In genomic region chr10:61941202-61941651, GRCh38 we compare ENCODE assay signal across 9 cellular contexts. TPM values are rescaled to one million over a fixed set of nuclear protein-coding genes. Genes with fewer than 3 reads are reported as not detected.
A peak's percentile ranks its signal among the peaks of the same experiment; 100 is the strongest.
DNase-seq lines count a peak whose midpoint lies in the region; ATAC-seq, FAIRE-seq and TF ChIP-seq lines count a peak whose summit lies in the region.
"Had no signal": no experiment of that assay in that cellular context is flagged by ENCODE, and none has a peak within 500 bp of the region (broad histone marks: within the 10 kb centered on the region; RNA-seq: fewer than 3 reads in every experiment).

No MANE protein-coding gene starts in this region.

- POLR2A ChIA-PET in K562 (lab: Yijun Ruan, JAX) = no interaction called here

- no peaks in the 10 kb centered on the region for H3K27me3 ChIP-seq in K562 (ENCODE audit: control insufficient read depth in 2 of 2, insufficient read depth in 2 of 2, low read length in 2 of 2)

- H2AFZ ChIP-seq in K562 (ENCODE audit: low read depth, low read length) = no peak overlapping the region

- TF ChIP-seq CTCF in GM12864 (IDR thresholded peaks at IDR 0.05; ENCODE audit: low read depth, low read length, missing control alignments) = no peak
- TF ChIP-seq CTCF in NB4 (IDR thresholded peaks at IDR 0.05; ENCODE audit: low read depth, low read length) = no peak
- TF ChIP-seq CTCF in K562 (IDR thresholded peaks at IDR 0.05 in 2 of 3, conservative IDR thresholded peaks at IDR 0.05 in 1 of 3; ENCODE audit: insufficient read depth in 2 of 3, low read depth in 1 of 3, low read length in 3 of 3) = no peak
- TF ChIP-seq CTCF in GM13976 (IDR thresholded peaks at IDR 0.05; ENCODE audit: borderline replicate concordance, control extremely low read depth, extremely low read depth, insufficient read depth, missing control alignments) = no peak

- no peak for FAIRE-seq in K562 (lab: Jason Lieb, UNC)

- H3K9me3 ChIP-seq in K562 (replicated peaks; ENCODE audit: control insufficient read depth, insufficient read depth, low read depth, low read length) = no peaks in the 10 kb centered on the region

- ATAC-seq in K562 = no peak
- ATAC-seq in GM21526 (IDR thresholded peaks at IDR 0.05; ENCODE audit: low FRiP score, unreplicated experiment) = no peak

- H3K79me2 ChIP-seq in K562 (ENCODE audit: control insufficient read depth, insufficient read depth, low read length) = no peaks in the 10 kb centered on the region

- CTCF ChIA-PET in K562 (lab: Yijun Ruan, JAX; ENCODE audit: low intra/inter-chr PET ratio) = no interaction called here

- H4K20me1 ChIP-seq in K562 (replicated peaks; ENCODE audit: control insufficient read depth, insufficient read depth, low read length) = no peaks in the 10 kb centered on the region

- BruUV-seq in K562 (replicated peaks; lab: Mats Ljungman, UMichigan) = no TSS peak

- no peak for TF ChIP-seq RAD21 in K562 (CRISPR knock-in tag; conservative IDR thresholded peaks at IDR 0.05 in 1 of 2, IDR thresholded peaks at IDR 0.05 in 1 of 2)

- H3K9ac ChIP-seq in K562 (ENCODE audit: insufficient read depth in 1 of 2, low read depth in 2 of 2, low read length in 2 of 2) = no peak overlapping the region

- H3K36me3 ChIP-seq in K562 (ENCODE audit: control insufficient read depth, insufficient read depth, low read length) = no peaks in the 10 kb centered on the region

- H3K4me3 ChIP-seq in GM12864 (ENCODE audit: low read depth, low read length) = peak overlapping the region; percentile 44
- H3K4me3 ChIP-seq in NB4 (ENCODE audit: low read depth, low read length) = no peak overlapping the region
- H3K4me3 ChIP-seq in K562 = no peak overlapping the region
- H3K4me3 ChIP-seq in skin epidermis = no peak overlapping the region

- H3K27ac ChIP-seq in K562 (ENCODE audit: extremely low read depth, low read depth, low read length) (no peak overlapping the region), skin epidermis (peak overlapping the region in 11 of 21 experiments; percentile 33 to 90 (median 81))

- peaks cover 0 to 5% of the 10 kb centered on the region in 2 experiments; a peak in 1 of 5 replicates for H3K4me1 ChIP-seq in K562 (replicated peaks in 1 of 2; ENCODE audit: control insufficient read depth in 2 of 2, insufficient read depth in 2 of 2, low read length in 2 of 2)

- no peaks in the 10 kb centered on the region for H3K9me1 ChIP-seq in K562 (ENCODE audit: control insufficient read depth, insufficient read depth, low read length)

- no peak for TF ChIP-seq POLR2A in NB4 (IDR thresholded peaks at IDR 0.05; ENCODE audit: extremely low read depth, insufficient read length)
- no peak for TF ChIP-seq POLR2A in K562 (conservative IDR thresholded peaks at IDR 0.05)

- in situ Hi-C loops in K562 (cut with MboI) = no loop called here
- in situ Hi-C loops in GM13976 (cut with MboI; ENCODE audit: low sequenced_read_pairs, unreplicated experiment) = no loop called here
- in situ Hi-C loops in ACHN (cut with HindIII; ENCODE audit: low pct_ligation_motif_present, low pct_unique_long_range_greater_than_20kb, low sequenced_read_pairs) = no loop called here

- no peak for DNase-seq in GM12864 (ENCODE audit: low read depth)
- peak; percentile 11 for DNase-seq in NB4 (ENCODE audit: low read depth)
- DNase-seq in K562 (ENCODE audit: extremely low read depth in 1 of 4, low spot score in 3 of 4) = no peak
- DNase-seq in GM13976 (ENCODE audit: low spot score) = no peak
- no peak for DNase-seq in ACHN
- DNase-seq: NCI-H748 treated with DMSO at 0.1 percent for 48 hours; stimulated activated CD4-positive, alpha-beta T cell treated with anti-CD3 and anti-CD28 coated beads, Interleukin-12 subunit alpha, Interleukin-12 subunit beta, amount 100 ng/mL, for 4 hours had no signal

- no peak for TF ChIP-seq EP300 in K562 (IDR thresholded peaks at IDR 0.05; ENCODE audit: low read length)

- WGBS in K562 (ENCODE audit: insufficient coverage, low coverage, missing lambda C conversion rate) = 48% methylated on average over 4 of the region's 4 CpGs

- intact Hi-C loops in K562 (cut with micrococcal nuclease) = no loop called here

- H3K4me2 ChIP-seq in K562 (ENCODE audit: insufficient read depth, low read length) = no peak overlapping the region

TF ChIP-seq in K562, 482 proteins besides CTCF, POLR2A, EP300 and RAD21 (continues in another document):
- TF ChIP-seq SPI1 (IDR thresholded peaks at IDR 0.05; ENCODE audit: borderline replicate concordance, low read depth, low read length) = peak; percentile 47; the same call in 1 of the 2 replicates
- no peak for TF ChIP-seq ETV5 (CRISPR knock-in tag; IDR thresholded peaks at IDR 0.05; ENCODE audit: low read depth)
- TF ChIP-seq, protein P1, sequence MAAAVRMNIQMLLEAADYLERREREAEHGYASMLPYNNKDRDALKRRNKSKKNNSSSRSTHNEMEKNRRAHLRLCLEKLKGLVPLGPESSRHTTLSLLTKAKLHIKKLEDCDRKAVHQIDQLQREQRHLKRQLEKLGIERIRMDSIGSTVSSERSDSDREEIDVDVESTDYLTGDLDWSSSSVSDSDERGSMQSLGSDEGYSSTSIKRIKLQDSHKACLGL (CRISPR knock-in tag; IDR thresholded peaks at IDR 0.05; ENCODE audit: borderline replicate concordance, poor library complexity, severe bottlenecking) = no peak
- TF ChIP-seq MAFK (IDR thresholded peaks at IDR 0.05; ENCODE audit: low read length) = no peak
- no peak for TF ChIP-seq MTA2 (IDR thresholded peaks at IDR 0.05; ENCODE audit: low read depth)
- TF ChIP-seq, protein P2, sequence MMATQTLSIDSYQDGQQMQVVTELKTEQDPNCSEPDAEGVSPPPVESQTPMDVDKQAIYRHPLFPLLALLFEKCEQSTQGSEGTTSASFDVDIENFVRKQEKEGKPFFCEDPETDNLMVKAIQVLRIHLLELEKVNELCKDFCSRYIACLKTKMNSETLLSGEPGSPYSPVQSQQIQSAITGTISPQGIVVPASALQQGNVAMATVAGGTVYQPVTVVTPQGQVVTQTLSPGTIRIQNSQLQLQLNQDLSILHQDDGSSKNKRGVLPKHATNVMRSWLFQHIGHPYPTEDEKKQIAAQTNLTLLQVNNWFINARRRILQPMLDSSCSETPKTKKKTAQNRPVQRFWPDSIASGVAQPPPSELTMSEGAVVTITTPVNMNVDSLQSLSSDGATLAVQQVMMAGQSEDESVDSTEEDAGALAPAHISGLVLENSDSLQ (IDR thresholded peaks at IDR 0.05) = peak; percentile 49; the same call in 1 of the 2 replicates

RNA-seq across cellular contexts. Expression of gene ARID5B, which starts 39.7 kb away (rescaled TPM):
- 12.6 and 16.5 TPM in 2 replicates for total RNA-seq in K562 (2011; cell fraction: chromatin; rRNA removed; ENCODE audit: low replicate concordance)
- total RNA-seq in K562 (2011; cell fraction: nucleolus; rRNA removed) = 6.3 and 6.4 TPM in 2 replicates
- total RNA-seq in K562 (2011; cell fraction: nucleoplasm; rRNA removed) = 7.4 and 9.8 TPM in 2 replicates
- total RNA-seq in K562 (2014; rRNA removed) (1.4 and 2.1 TPM in 2 replicates), K562 (2014; rRNA removed; fragmentation: Illumina TruSeq; extraction: Trizol) (0.80 and 1.3 TPM in 2 replicates), K562 (2015; rRNA removed; fragmentation: Illumina TruSeq; extraction: Trizol) (0.80 and 0.90 TPM in 2 replicates), K562 (2021) (1.2 and 1.6 TPM in 2 replicates)
- polyA plus RNA-seq in K562 (2011; rRNA removed) (0.57 and 1.5 TPM in 2 replicates), K562 (2014; fragmentation: Illumina TruSeq; extraction: Trizol) (0.64 and 0.73 TPM in 2 replicates), K562 (2014; fragmentation: Nextera tagmentation; extraction: Ambion mirVana) (1 to 10 TPM in 1 of 2 experiments, under 1 TPM in 1; 0.62 to 1.3 TPM), K562 (2014; rRNA removed) (0.48 and 0.58 TPM in 2 replicates)
- 0.43 and 1.3 TPM in 2 replicates for polyA plus RNA-seq in K562 (2011; cell fraction: cytosol; rRNA removed)
- 1.2 and 3.5 TPM in 2 replicates for polyA plus RNA-seq in K562 (2011; cell fraction: nucleus; rRNA removed)
- polyA plus RNA-seq in K562 (2012) = 0.61 and 0.71 TPM in 2 replicates
- polyA minus RNA-seq in K562 (2011; rRNA and poly(A)+ RNA removed) = 4.2 and 11.6 TPM in 2 replicates
- 2.6 and 3.0 TPM in 2 replicates for polyA minus RNA-seq in K562 (2011; cell fraction: cytosol; rRNA and poly(A)+ RNA removed)
- 7.7 and 12.4 TPM in 2 replicates for polyA minus RNA-seq in K562 (2011; cell fraction: nucleus; rRNA and poly(A)+ RNA removed)
